In the genomic region with DNA sequence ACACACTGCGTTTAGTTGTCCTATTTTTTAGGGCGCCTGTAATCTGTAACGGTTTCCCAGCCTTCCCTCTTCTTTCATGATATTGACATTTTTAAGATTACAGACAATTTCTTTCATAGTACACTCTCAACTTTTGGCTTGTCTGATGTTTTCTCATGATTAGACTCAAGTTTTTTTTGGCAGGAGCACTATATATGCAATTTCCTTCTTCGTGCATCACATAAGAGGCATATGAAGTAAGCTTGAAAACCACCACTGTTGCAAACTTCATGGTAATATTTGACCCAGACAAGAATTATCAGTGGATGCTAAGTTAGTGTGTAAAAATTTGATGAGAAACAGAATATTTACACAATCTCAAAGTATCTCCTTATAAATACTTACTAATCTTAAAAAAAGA, we compare ENCODE assay signal across 17 cellular contexts.
DNase-seq lines count a peak whose midpoint lies in the region; ATAC-seq lines count a peak whose summit lies in the region.
"Had no signal": no experiment of that assay in that cellular context is flagged by ENCODE, and none has a peak within 500 bp of the region (broad histone marks: within the 10 kb centered on the region; RNA-seq: fewer than 3 reads in every experiment).

No MANE protein-coding gene starts in this region.

- no peak overlapping the region for H3K4me3 ChIP-seq in right cardiac atrium (ENCODE audit: low read length)
- H3K4me3 ChIP-seq: Peyer's patch had no signal

- no peak overlapping the region for H3K27ac ChIP-seq in right cardiac atrium (ENCODE audit: low read length)
- H3K27ac ChIP-seq: Peyer's patch had no signal

- WGBS in right cardiac atrium, result 43% methylated on average over 4 of the region's 4 CpGs

- no peaks in the 10 kb centered on the region for H3K4me1 ChIP-seq in right cardiac atrium (ENCODE audit: control insufficient read depth, insufficient read depth, low read length)
- H3K4me1 ChIP-seq: Caco-2, Peyer's patch had no signal

- intact Hi-C loops in Right ventricle myocardium superior (cut with DNase I) (no loop called here), cardiac septum (cut with DNase I) (no loop called here), right cardiac atrium (cut with DNase I) (no loop called here)

- ATAC-seq in Right ventricle myocardium superior (ENCODE audit: poor library complexity), result peak; percentile 45
- ATAC-seq in right cardiac atrium, result peak; percentile 75 to 87

- DNase-seq in Right ventricle myocardium superior (no peak), cardiac septum (ENCODE audit: low spot score) (no peak), fibroblast of peridontal ligament (ENCODE audit: extremely low read depth) (peak; percentile 25), right cardiac atrium (no peak), NCI-H2107 treated with DMSO at 0.1 percent for 48 hours (lab: John Stamatoyannopoulos, UW; ENCODE audit: unreplicated experiment) (no peak), NCI-H187 treated with DMSO at 0.1 percent for 48 hours (lab: John Stamatoyannopoulos, UW) (no peak)
- no peak for DNase-seq in effector CD4-positive, alpha-beta T cell
- DNase-seq: Caco-2; CD4-positive, alpha-beta T cell; IMR-90; NCI-H1048; NCI-H1436 treated with DMSO at 0.1 percent for 48 hours; NCI-H2029 treated with DMSO at 0.1 percent for 48 hours; NCI-H2171 treated with DMSO at 0.1 percent for 48 hours; NCI-H446 treated with DMSO at 0.1 percent for 48 hours; NCI-H69; Peyer's patch had no signal

- H3K27me3 ChIP-seq in right cardiac atrium (ENCODE audit: control insufficient read depth, insufficient read depth), result no peaks in the 10 kb centered on the region
- H3K27me3 ChIP-seq: Peyer's patch had no signal

- no peaks in the 10 kb centered on the region for H3K9me3 ChIP-seq in right cardiac atrium (ENCODE audit: control insufficient read depth, low read length)
- H3K9me3 ChIP-seq: Caco-2, Peyer's patch had no signal
